9 cellular contexts compared by ENCODE assay signal in genomic region chr12:49549735-49550710, GRCh38. TPM values are rescaled to one million over a fixed set of nuclear protein-coding genes. Genes with fewer than 3 reads are reported as not detected.
A peak's percentile ranks its signal among the peaks of the same experiment; 100 is the strongest.
DNase-seq lines count a peak whose midpoint lies in the region; ATAC-seq and TF ChIP-seq lines count a peak whose summit lies in the region.
"Had no signal": no experiment of that assay in that cellular context is flagged by ENCODE, and none has a peak within 500 bp of the region (broad histone marks: within the 10 kb centered on the region; RNA-seq: fewer than 3 reads in every experiment).

No MANE protein-coding gene starts in this region.

- CTCF ChIA-PET in CD4-positive, alpha-beta memory T cell (lab: Charles Lee; ENCODE audit: partially characterized antibody) = interaction anchor here (0.6 to 6.7 kb wide), 8 partner anchors 11 to 203 kb away, joined by 3 to 64 read pairs (median 3); partner anchors contain the start of gene DNAJC22

- DNase-seq in left ventricle myocardium inferior (no peak), left cardiac atrium (no peak), NCI-H2196 (lab: John Stamatoyannopoulos, UW; ENCODE audit: unreplicated experiment) (peak; percentile 76), dorsolateral prefrontal cortex (peak in 1 of 10 donors; percentile 26), breast epithelium (ENCODE audit: low spot score in 2 of 2) (no peak)
- no peak for DNase-seq in CD4-positive, alpha-beta memory T cell

- H3K4me1 Mint-ChIP-seq in CD4-positive, alpha-beta memory T cell = peaks cover 6 to 12% (median 10%) of the 10 kb centered on the region in 4 donors

- peaks cover 0 to 2% (median 0%) of the 10 kb centered on the region in 8 donors for H3K9me3 Mint-ChIP-seq in CD4-positive, alpha-beta memory T cell
- H3K9me3 Mint-ChIP-seq: activated B cell treated with CpG ODN at 0.5 μM for 24 hours had no signal

- peaks cover 10 to 23% of the 10 kb centered on the region in 2 donors for H3K27me3 Mint-ChIP-seq in CD4-positive, alpha-beta memory T cell

- peak overlapping the region in 1 of 7 donors; percentile 72 for H3K27ac Mint-ChIP-seq in CD4-positive, alpha-beta memory T cell
- H3K27ac Mint-ChIP-seq: activated B cell treated with CpG ODN at 0.5 μM for 24 hours had no signal

- H3K36me3 Mint-ChIP-seq in CD4-positive, alpha-beta memory T cell = no peaks in the 10 kb centered on the region

- ATAC-seq in left cardiac atrium (no peak), GM18498 (IDR thresholded peaks at IDR 0.05; ENCODE audit: unreplicated experiment) (no peak)

- H3K27me3 ChIP-seq in left ventricle myocardium inferior (ENCODE audit: low read depth) (peaks cover 51% of the 10 kb centered on the region), dorsolateral prefrontal cortex (peaks cover 0 to 2% (median 0%) of the 10 kb centered on the region in 45 donors), breast epithelium (peaks cover 0 to 13% of the 10 kb centered on the region in 2 donors)
- H3K27me3 ChIP-seq in CD4-positive, alpha-beta memory T cell (ENCODE audit: insufficient read depth, low read length) = peaks cover 16% of the 10 kb centered on the region

- intact Hi-C loops in left ventricle myocardium inferior (cut with micrococcal nuclease) (no loop called here), left cardiac atrium (cut with DNase I) (no loop called here), dorsolateral prefrontal cortex (cut with DNase I) (no loop called here), breast epithelium (cut with DNase I; ENCODE audit: low total_unique reads) (no loop called here)
- intact Hi-C loops in CD4-positive, alpha-beta memory T cell (cut with micrococcal nuclease) = no loop called here

- H3K4me3 Mint-ChIP-seq in CD4-positive, alpha-beta memory T cell = no peak overlapping the region

- peaks cover 34% of the 10 kb centered on the region for H3K4me1 ChIP-seq in left ventricle myocardium inferior
- peaks cover 8% of the 10 kb centered on the region for H3K4me1 ChIP-seq in CD4-positive, alpha-beta memory T cell (ENCODE audit: insufficient read depth, low read length)
- H3K4me1 ChIP-seq in breast epithelium = peaks cover 0 to 9% of the 10 kb centered on the region in 2 donors

- H3K9me3 ChIP-seq in left ventricle myocardium inferior (replicated peaks) (no peaks in the 10 kb centered on the region), breast epithelium (no peaks in the 10 kb centered on the region)
- no peaks in the 10 kb centered on the region for H3K9me3 ChIP-seq in CD4-positive, alpha-beta memory T cell (ENCODE audit: control insufficient read depth in 1 of 2, low read length in 2 of 2)

- TF ChIP-seq CTCF in left ventricle myocardium inferior (IDR thresholded peaks at IDR 0.05; ENCODE audit: borderline replicate concordance) = no peak
- TF ChIP-seq CTCF in dorsolateral prefrontal cortex (IDR thresholded peaks at IDR 0.05 in 54 of 56, conservative IDR thresholded peaks at IDR 0.05 in 2 of 56; ENCODE audit: low read depth in 1 of 56, partially characterized antibody in 56 of 56) = no peak
- TF ChIP-seq CTCF in breast epithelium (IDR thresholded peaks at IDR 0.05) = no peak

- POLR2A ChIA-PET in CD4-positive, alpha-beta memory T cell (lab: Charles Lee; ENCODE audit: partially characterized antibody) = interaction anchor here (0.6 to 1.5 kb wide), 5 partner anchors 11 to 361 kb away, joined by 3 to 4 read pairs (median 3); partner anchors contain the start of genes KCNH3, PRPF40B and TUBA1A

- no peaks in the 10 kb centered on the region for H3K36me3 ChIP-seq in left ventricle myocardium inferior
- no peaks in the 10 kb centered on the region for H3K36me3 ChIP-seq in CD4-positive, alpha-beta memory T cell (ENCODE audit: insufficient read depth, low read length)
- no peaks in the 10 kb centered on the region for H3K36me3 ChIP-seq in breast epithelium

- H3K27ac ChIP-seq in left ventricle myocardium inferior (replicated peaks) = no peak overlapping the region
- H3K27ac ChIP-seq in dorsolateral prefrontal cortex = peak overlapping the region in 52 of 59 donors; percentile 2 to 82 (median 64)
- peak overlapping the region; percentile 34 for H3K27ac ChIP-seq in temporal lobe (ENCODE audit: low read depth, low read length)
- H3K27ac ChIP-seq in CD4-positive, alpha-beta memory T cell (ENCODE audit: low read depth, low read length) = no peak overlapping the region
- no peak overlapping the region for H3K27ac ChIP-seq in breast epithelium

- H3K4me3 ChIP-seq in left ventricle myocardium inferior = peak overlapping the region; percentile 65
- peak overlapping the region in 46 of 59 donors; percentile 20 to 70 (median 54) for H3K4me3 ChIP-seq in dorsolateral prefrontal cortex
- H3K4me3 ChIP-seq in CD4-positive, alpha-beta memory T cell (ENCODE audit: low read length in 2 of 2) = no peak overlapping the region
- H3K4me3 ChIP-seq in breast epithelium = peak overlapping the region in 1 of 3 donors; percentile 68

- TF ChIP-seq POLR2A in breast epithelium (IDR thresholded peaks at IDR 0.05) = no peak

RNA-seq across cellular contexts. Expression of gene KCNH3, which starts 11.2 kb away (rescaled TPM):
- 0.41 TPM for total RNA-seq in left ventricle myocardium inferior
- under 1 TPM; 0.44 to 0.73 TPM for total RNA-seq in left cardiac atrium
- 100 to 1,000 TPM in 36 of 120 experiments, 10 to 100 TPM in 84; 31.1 to 139 (median 94.3) TPM for total RNA-seq in dorsolateral prefrontal cortex
- total RNA-seq in temporal lobe = 3.2 TPM
- total RNA-seq in CD4-positive, alpha-beta memory T cell = 1 to 10 TPM; 1.3 to 2.4 TPM
- 1 to 10 TPM in 1 of 2 donors, under 1 TPM in 1; 0.97 to 1.5 TPM for polyA plus RNA-seq in CD4-positive, alpha-beta memory T cell
- 1 to 10 TPM in 1 of 3 donors, under 1 TPM in 1, not detected in 1; 0.66 to 1.3 TPM for total RNA-seq in breast epithelium

RNA-seq across cellular contexts. Expression of gene MCRS1, which starts 17.9 kb away (rescaled TPM):
- total RNA-seq in left ventricle myocardium inferior (97.9 TPM), left cardiac atrium (10 to 100 TPM; 63.2 to 78.4 TPM), dorsolateral prefrontal cortex (10 to 100 TPM; 42.9 to 84.1 (median 60.3) TPM), temporal lobe (26.8 TPM), breast epithelium (10 to 100 TPM; 37.6 to 52.4 (median 52.1) TPM)
- 10 to 100 TPM; 77.0 to 78.4 TPM for total RNA-seq in CD4-positive, alpha-beta memory T cell
- polyA plus RNA-seq in CD4-positive, alpha-beta memory T cell = 10 to 100 TPM; 58.0 to 59.6 TPM

RNA-seq across cellular contexts. Expression of gene FAM186B, which starts 55.4 kb away (rescaled TPM):
- 0.33 TPM for total RNA-seq in left ventricle myocardium inferior
- total RNA-seq in left cardiac atrium = under 1 TPM; 0.29 to 0.31 TPM
- total RNA-seq in dorsolateral prefrontal cortex = 1 to 10 TPM in 1 of 120 experiments, under 1 TPM in 65, not detected in 54; 0.14 to 1.2 (median 0.31) TPM
- total RNA-seq in temporal lobe = not detected
- total RNA-seq in CD4-positive, alpha-beta memory T cell = under 1 TPM; 0.12 to 0.22 TPM
- polyA plus RNA-seq in CD4-positive, alpha-beta memory T cell = under 1 TPM in 1 of 2 donors, not detected in 1; 0.15 TPM
- under 1 TPM; 0.59 to 0.98 (median 0.96) TPM for total RNA-seq in breast epithelium

Comparison
In these comparisons a context has a peak if more than half of its experiments do, and no peak if none do; other contexts are left out.
1. H3K27ac ChIP-seq: peak in dorsolateral prefrontal cortex (52 of 59) and temporal lobe (single experiment); none in left ventricle myocardium inferior (single experiment), CD4-positive, alpha-beta memory T cell (single experiment) and breast epithelium (0 of 2).
2. H3K4me3 ChIP-seq: peak in left ventricle myocardium inferior (single experiment) and dorsolateral prefrontal cortex (46 of 59); none in CD4-positive, alpha-beta memory T cell (0 of 2).